ENCODE assay signal across 26 cellular contexts in the genomic region with DNA sequence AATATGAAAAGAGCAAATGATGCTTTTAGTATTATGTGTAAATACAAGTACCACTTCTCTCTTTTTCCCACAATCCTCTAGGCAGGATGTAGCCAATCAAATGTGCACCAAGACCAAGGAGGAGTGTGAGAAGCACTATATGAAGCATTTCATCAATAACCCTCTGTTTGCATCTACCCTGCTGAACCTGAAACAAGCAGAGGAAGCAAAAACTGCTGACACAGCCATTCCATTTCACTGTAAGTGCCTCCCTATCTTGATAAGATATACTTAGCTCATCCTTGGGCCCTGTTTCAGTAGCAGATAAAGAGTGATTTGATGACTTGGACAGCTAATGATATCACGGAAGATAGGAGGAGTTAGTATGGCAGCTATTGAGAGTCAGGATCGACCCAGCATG.
"Had no signal": no experiment of that assay in that cellular context is flagged by ENCODE, and none has a peak within 500 bp of the region (broad histone marks: within the 10 kb centered on the region; RNA-seq: fewer than 3 reads in every experiment).

No MANE protein-coding gene starts in this region.

- H3K9me3 Mint-ChIP-seq: natural killer cell; neural progenitor cell; stimulated activated naive CD8-positive, alpha-beta T cell treated with anti-CD3 and anti-CD28 coated beads, Interleukin-15, Interleukin-2, amounts not matched to agents 100 ng/mL and 50 ng/mL, for 24 hours; T-helper 1 cell treated with Interleukin-12 subunit alpha and Interleukin-12 subunit beta and Interleukin-4 antibody, amounts not matched to agents 30 μg/mL and 1 μg/mL, for 36 hours; type B pancreatic cell had no signal

- H3K4me2 ChIP-seq: neural progenitor cell had no signal

- H3K4me1 ChIP-seq: left lung, lower lobe of right lung, right atrium auricular region had no signal

- H3K27ac ChIP-seq: epithelial cell of prostate, left lung, lower lobe of right lung, neural progenitor cell, right atrium auricular region had no signal

- ATAC-seq: activated CD4-positive, alpha-beta T cell treated with anti-CD3 and anti-CD28 coated beads for 36 hours; left lung; lower lobe of right lung; natural killer cell had no signal

- H3K4me1 Mint-ChIP-seq: activated CD4-positive, alpha-beta T cell treated with anti-CD3 and anti-CD28 coated beads for 36 hours; natural killer cell; neural progenitor cell had no signal

- DNase-seq: activated CD4-positive, alpha-beta T cell treated with anti-CD3 and anti-CD28 coated beads for 36 hours; activated CD4-positive, CD25-positive, alpha-beta regulatory T cell; activated naive CD4-positive, alpha-beta T cell; activated T-cell treated with anti-CD3 and anti-CD28 coated beads, Interleukin-2, amount 50 U/mL, for 48 hours; anterior cingulate cortex; dermis blood vessel endothelial cell; effector CD4-positive, alpha-beta T cell; kidney glomerular epithelial cell; left lung; lower lobe of right lung; mesenchymal stem cell; natural killer cell; occipital lobe; SW 1271; T1000 had no signal

- H3K4me3 ChIP-seq: left lung, lower lobe of right lung, neural progenitor cell, right atrium auricular region had no signal

- H3K27me3 ChIP-seq: left lung, neural progenitor cell, right atrium auricular region had no signal

- H2AFZ ChIP-seq: neural progenitor cell had no signal

- H3K4me3 Mint-ChIP-seq: activated CD4-positive, alpha-beta T cell treated with anti-CD3 and anti-CD28 coated beads for 36 hours; activated naive CD8-positive, alpha-beta T cell; natural killer cell; neural progenitor cell; stimulated activated naive CD8-positive, alpha-beta T cell treated with anti-CD3 and anti-CD28 coated beads, Interleukin-15, Interleukin-2, amounts not matched to agents 100 ng/mL and 50 ng/mL, for 24 hours; T-helper 1 cell treated with Interleukin-12 subunit alpha and Interleukin-12 subunit beta and Interleukin-4 antibody, amounts not matched to agents 30 μg/mL and 1 μg/mL, for 36 hours; type B pancreatic cell had no signal

- H3K9ac ChIP-seq: neural progenitor cell had no signal

- H3K9me3 ChIP-seq: left lung, lower lobe of right lung, right atrium auricular region had no signal

- H3K36me3 Mint-ChIP-seq: natural killer cell had no signal

- H3K36me3 ChIP-seq: neural progenitor cell had no signal

- H3K27ac Mint-ChIP-seq: activated CD4-positive, alpha-beta T cell treated with anti-CD3 and anti-CD28 coated beads for 36 hours; activated naive CD8-positive, alpha-beta T cell; natural killer cell; neural progenitor cell; stimulated activated naive CD8-positive, alpha-beta T cell treated with anti-CD3 and anti-CD28 coated beads, Interleukin-15, Interleukin-2, amounts not matched to agents 100 ng/mL and 50 ng/mL, for 24 hours; T-helper 1 cell treated with Interleukin-12 subunit alpha and Interleukin-12 subunit beta and Interleukin-4 antibody, amounts not matched to agents 30 μg/mL and 1 μg/mL, for 36 hours; type B pancreatic cell had no signal

- H3K27me3 Mint-ChIP-seq: activated CD4-positive, alpha-beta T cell treated with anti-CD3 and anti-CD28 coated beads for 36 hours; activated naive CD8-positive, alpha-beta T cell; stimulated activated naive CD8-positive, alpha-beta T cell treated with anti-CD3 and anti-CD28 coated beads, Interleukin-15, Interleukin-2, amounts not matched to agents 100 ng/mL and 50 ng/mL, for 24 hours; type B pancreatic cell had no signal

- FAIRE-seq: bronchial epithelial cell, colon, endometrium, frontal cortex had no signal
